Comparison of ENCODE assay signal across 33 cellular contexts in the genomic region with DNA sequence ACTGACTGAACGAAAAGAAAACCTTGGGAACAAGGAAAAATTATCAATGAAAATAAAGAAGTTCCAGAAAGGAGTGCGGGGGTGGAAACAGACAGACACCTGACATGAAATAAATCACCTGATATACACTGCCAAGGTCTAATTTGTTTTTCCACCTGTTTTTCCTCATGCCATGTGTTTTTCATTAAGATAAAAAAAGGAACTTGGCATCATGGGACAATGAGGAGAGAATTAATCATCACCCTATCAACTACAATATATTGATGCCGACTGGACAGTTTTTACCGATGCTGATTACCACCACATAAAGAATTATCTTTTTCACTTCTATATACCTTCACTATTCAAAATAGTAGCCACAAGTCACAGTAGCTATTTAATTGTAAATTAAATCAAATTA.
"Had no signal": no experiment of that assay in that cellular context is flagged by ENCODE, and none has a peak within 500 bp of the region (broad histone marks: within the 10 kb centered on the region; RNA-seq: fewer than 3 reads in every experiment).

No MANE protein-coding gene starts in this region.

- H3K4me2 ChIP-seq: PC-9 had no signal

- DNase-seq: activated CD4-positive, alpha-beta T cell treated with anti-CD3 and anti-CD28 coated beads for 36 hours; activated CD4-positive, alpha-beta T cell treated with anti-CD3 and anti-CD28 coated beads, Interleukin-2, amount 10 ng/mL, durations not matched to agents 7 days and 5 days; activated CD4-positive, alpha-beta T cell treated with anti-CD3 and anti-CD28 coated beads, Interleukin-2, amount 50 U/mL, for 48 hours; activated CD8-positive, alpha-beta T cell treated with anti-CD3 and anti-CD28 coated beads, Interleukin-2, amount 10 ng/mL, durations not matched to agents 7 days and 5 days; activated gamma-delta T cell treated with Interleukin-2 at 50 U/mL for 16 hours; activated naive CD4-positive, alpha-beta T cell treated with anti-CD3 and anti-CD28 coated beads for 36 hours; activated T-cell treated with anti-CD3 and anti-CD28 coated beads for 4 hours; activated T-cell treated with anti-CD3 and anti-CD28 coated beads, Interleukin-2, amount 50 U/mL, for 4 hours; amniotic stem cell; aorta; brain microvascular endothelial cell; central memory CD4-positive, alpha-beta T cell; Kasumi-1; KG1; NCI-H1092 treated with DMSO at 0.1 percent for 48 hours; NCI-H1436; NCI-H1694; NCI-H1930; NCI-H2081 treated with DMSO at 0.1 percent for 48 hours; NCI-H226; NCI-H446 treated with DMSO at 0.1 percent for 48 hours; NCI-H524 treated with DMSO at 0.1 percent for 48 hours; PC-9; SIG-M5 had no signal

- H3K27ac Mint-ChIP-seq: activated CD4-positive, alpha-beta T cell treated with anti-CD3 and anti-CD28 coated beads for 36 hours; activated CD4-positive, alpha-beta T cell treated with anti-CD3 and anti-CD28 coated beads, Interleukin-2, amount 10 ng/mL, durations not matched to agents 7 days and 5 days; activated CD8-positive, alpha-beta T cell treated with anti-CD3 and anti-CD28 coated beads, Interleukin-2, amount 10 ng/mL, durations not matched to agents 7 days and 5 days; activated naive CD4-positive, alpha-beta T cell treated with anti-CD3 and anti-CD28 coated beads for 36 hours; activated naive CD4-positive, alpha-beta T cell treated with anti-CD3 and anti-CD28 coated beads, Interleukin-2, amount 50 U/mL, for 72 hours; activated T-helper 1 cell treated with anti-CD3 and anti-CD28 coated beads, Interleukin-12 subunit alpha, Interleukin-12 subunit beta, Interleukin-2, Interleukin-4 antibody, amounts not matched to agents 30 ng/mL and 10 ng/mL and 1 ng/mL, durations not matched to agents 14 hours and 24 hours and 36 hours; T-helper 1 cell treated with Interleukin-12 subunit alpha and Interleukin-12 subunit beta and Interleukin-4 antibody, amounts not matched to agents 30 μg/mL and 1 μg/mL, for 36 hours; T-helper 2 cell treated with Interferon-gamma antibody and Interleukin-4, amounts not matched to agents 5 μg/mL and 100 μg/mL, for 36 hours; WTC11 had no signal

- H3K9me3 Mint-ChIP-seq: activated CD4-positive, alpha-beta T cell treated with anti-CD3 and anti-CD28 coated beads, Interleukin-2, amount 10 ng/mL, durations not matched to agents 7 days and 5 days; activated naive CD4-positive, alpha-beta T cell treated with anti-CD3 and anti-CD28 coated beads for 36 hours; activated naive CD4-positive, alpha-beta T cell treated with anti-CD3 and anti-CD28 coated beads, Interleukin-2, amount 50 U/mL, for 72 hours; activated T-cell treated with anti-CD3 and anti-CD28 coated beads, Interleukin-2, amount 50 U/mL, for 4 hours; activated T-helper 1 cell treated with anti-CD3 and anti-CD28 coated beads, Interleukin-12 subunit alpha, Interleukin-12 subunit beta, Interleukin-2, Interleukin-4 antibody, amounts not matched to agents 30 ng/mL and 10 ng/mL and 1 ng/mL, durations not matched to agents 14 hours and 24 hours and 36 hours; T-helper 1 cell treated with Interleukin-12 subunit alpha and Interleukin-12 subunit beta and Interleukin-4 antibody, amounts not matched to agents 30 μg/mL and 1 μg/mL, for 36 hours; T-helper 2 cell treated with Interferon-gamma antibody and Interleukin-4, amounts not matched to agents 5 μg/mL and 100 μg/mL, for 36 hours; WTC11 had no signal

- H3K4me3 ChIP-seq: PC-9 had no signal

- H3K4me1 Mint-ChIP-seq: activated CD4-positive, alpha-beta T cell treated with anti-CD3 and anti-CD28 coated beads for 36 hours; activated CD4-positive, alpha-beta T cell treated with anti-CD3 and anti-CD28 coated beads, Interleukin-2, amount 10 ng/mL, durations not matched to agents 7 days and 5 days had no signal

- H3K36me3 Mint-ChIP-seq: activated naive CD4-positive, alpha-beta T cell treated with anti-CD3 and anti-CD28 coated beads, Interleukin-2, amount 50 U/mL, for 72 hours; WTC11 had no signal

- H3K27ac ChIP-seq: brain microvascular endothelial cell, PC-9, RWPE1 had no signal

- H3K27me3 ChIP-seq: brain microvascular endothelial cell had no signal

- H2AFZ ChIP-seq: PC-9 had no signal

- ATAC-seq: activated CD4-positive, alpha-beta T cell treated with anti-CD3 and anti-CD28 coated beads for 36 hours; activated CD4-positive, CD25-positive, alpha-beta regulatory T cell treated with anti-CD3 and anti-CD28 coated beads, Interleukin-2, amount 50 U/mL, for 24 hours; activated CD8-positive, alpha-beta T cell treated with anti-CD3 and anti-CD28 coated beads, Interleukin-2, amount 10 ng/mL, durations not matched to agents 7 days and 5 days; activated naive CD4-positive, alpha-beta T cell treated with anti-CD3 and anti-CD28 coated beads, Interleukin-2, amount 50 U/mL, for 72 hours; activated T-cell treated with anti-CD3 and anti-CD28 coated beads, Interleukin-2, amount 50 U/mL, for 4 hours; Right ventricle myocardium inferior; WTC11 had no signal

- H3K27me3 Mint-ChIP-seq: activated CD4-positive, alpha-beta T cell treated with anti-CD3 and anti-CD28 coated beads for 36 hours; activated CD4-positive, alpha-beta T cell treated with anti-CD3 and anti-CD28 coated beads, Interleukin-2, amount 10 ng/mL, durations not matched to agents 7 days and 5 days had no signal

- H3K4me3 Mint-ChIP-seq: activated CD4-positive, alpha-beta T cell treated with anti-CD3 and anti-CD28 coated beads for 36 hours; activated CD4-positive, alpha-beta T cell treated with anti-CD3 and anti-CD28 coated beads, Interleukin-2, amount 10 ng/mL, durations not matched to agents 7 days and 5 days; activated CD8-positive, alpha-beta T cell treated with anti-CD3 and anti-CD28 coated beads, Interleukin-2, amount 10 ng/mL, durations not matched to agents 7 days and 5 days; activated naive CD4-positive, alpha-beta T cell treated with anti-CD3 and anti-CD28 coated beads for 36 hours; activated T-cell treated with anti-CD3 and anti-CD28 coated beads, Interleukin-2, amount 50 U/mL, for 4 hours; activated T-helper 1 cell treated with anti-CD3 and anti-CD28 coated beads, Interleukin-12 subunit alpha, Interleukin-12 subunit beta, Interleukin-2, Interleukin-4 antibody, amounts not matched to agents 30 ng/mL and 10 ng/mL and 1 ng/mL, durations not matched to agents 14 hours and 24 hours and 36 hours; T-helper 1 cell treated with Interleukin-12 subunit alpha and Interleukin-12 subunit beta and Interleukin-4 antibody, amounts not matched to agents 30 μg/mL and 1 μg/mL, for 36 hours; T-helper 2 cell treated with Interferon-gamma antibody and Interleukin-4, amounts not matched to agents 5 μg/mL and 100 μg/mL, for 36 hours; WTC11 had no signal

- FAIRE-seq: RCC 7860 had no signal

- H3K36me3 ChIP-seq: brain microvascular endothelial cell had no signal
